Comparison of ENCODE assay signal across 7 cellular contexts in the genomic region with DNA sequence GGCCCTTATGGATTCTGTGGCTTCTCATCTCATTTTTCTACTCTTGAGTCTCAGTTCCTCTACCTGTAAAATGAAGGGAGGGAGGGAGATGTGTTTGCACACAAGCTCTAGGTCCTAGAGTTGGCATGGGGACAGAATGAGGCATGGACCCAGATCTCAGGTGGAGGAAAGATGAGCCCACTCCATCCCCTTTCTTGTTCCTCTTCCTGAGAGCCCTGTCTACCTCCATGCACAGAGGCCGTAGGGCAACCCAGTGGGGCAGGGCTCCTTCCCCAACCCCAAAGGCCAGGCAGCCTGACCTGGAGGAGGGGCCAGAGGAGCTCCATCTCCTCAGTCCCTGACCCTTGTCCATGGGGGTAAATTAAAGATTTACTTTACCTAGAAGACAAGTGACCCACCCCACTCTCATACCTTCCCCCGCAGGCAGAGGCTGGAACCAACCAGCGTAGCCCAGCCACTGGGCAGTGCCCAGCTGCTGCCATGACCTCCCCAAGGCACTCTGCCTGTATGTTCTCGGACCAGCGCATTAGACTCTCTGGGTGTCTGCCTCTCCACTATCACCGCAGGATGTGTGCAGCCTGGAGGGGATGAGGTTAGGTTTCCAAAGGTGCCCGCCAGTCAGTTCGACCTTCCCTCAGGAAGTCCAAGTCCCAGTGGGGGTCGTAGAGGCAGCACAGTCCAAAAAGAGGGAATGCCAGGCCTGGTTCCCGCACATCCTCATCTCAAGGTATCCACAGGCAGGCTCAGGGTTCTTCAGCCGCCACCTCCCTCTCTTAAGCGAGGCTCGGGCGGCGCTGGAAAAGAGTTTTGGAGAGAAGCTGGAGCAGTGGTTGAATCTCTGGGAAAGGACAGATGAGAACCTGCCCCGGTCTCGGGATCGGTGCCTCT. TPM values are rescaled to one million over a fixed set of nuclear protein-coding genes. Genes with fewer than 3 reads are reported as not detected.
DNase-seq lines count a peak whose midpoint lies in the region; ATAC-seq and FAIRE-seq lines count a peak whose summit lies in the region.

No MANE protein-coding gene starts in this region.

- DNase-seq in GM19239 (ENCODE audit: insufficient read length, low spot score) (peak; percentile 12), NT2/D1 (ENCODE audit: low read depth, low spot score) (no peak), NCI-H2081 treated with DMSO at 0.1 percent for 48 hours (lab: John Stamatoyannopoulos, UW) (no peak)
- no peak for DNase-seq in naive thymus-derived CD4-positive, alpha-beta T cell
- no peak for DNase-seq in activated CD8-positive, alpha-beta memory T cell treated with anti-CD3 and anti-CD28 coated beads, Interleukin-2, amount 50 U/mL, for 4 hours

- H3K9me3 ChIP-seq in NT2/D1 (ENCODE audit: insufficient read depth, low read length) (no peaks in the 10 kb centered on the region), duodenal mucosa (ENCODE audit: control insufficient read depth in 1 of 2, low read length in 2 of 2) (no peaks in the 10 kb centered on the region)
- no peaks in the 10 kb centered on the region for H3K9me3 ChIP-seq in naive thymus-derived CD4-positive, alpha-beta T cell (ENCODE audit: control insufficient read depth in 2 of 3, low read length in 3 of 3)

- H3K4me3 Mint-ChIP-seq in naive thymus-derived CD4-positive, alpha-beta T cell, result peak overlapping the region; percentile 81 to 92 (median 88)

- peak overlapping the region; percentile 89 for H3K27ac ChIP-seq in duodenal mucosa (ENCODE audit: low read depth, low read length)
- H3K27ac ChIP-seq in naive thymus-derived CD4-positive, alpha-beta T cell (ENCODE audit: low read depth, low read length), result peak overlapping the region; percentile 90

- H3K4me1 Mint-ChIP-seq in naive thymus-derived CD4-positive, alpha-beta T cell, result peaks cover 26 to 43% (median 38%) of the 10 kb centered on the region in 7 donors

- H3K9ac ChIP-seq in NT2/D1 (ENCODE audit: insufficient read length, low read depth) (peak overlapping the region; percentile 97), duodenal mucosa (ENCODE audit: low read depth in 1 of 2, low read length in 2 of 2) (peak overlapping the region; percentile 68 to 93)

- H3K4me1 ChIP-seq in NT2/D1 (ENCODE audit: insufficient read depth, insufficient read length), result peaks cover 23% of the 10 kb centered on the region
- H3K4me1 ChIP-seq in duodenal mucosa (ENCODE audit: control insufficient read depth in 1 of 2, insufficient read depth in 2 of 2, low read length in 2 of 2), result peaks cover 54 to 58% of the 10 kb centered on the region in 2 donors
- peaks cover 13 to 39% of the 10 kb centered on the region in 2 donors for H3K4me1 ChIP-seq in naive thymus-derived CD4-positive, alpha-beta T cell (ENCODE audit: control insufficient read depth in 2 of 2, insufficient read depth in 2 of 2, low read length in 2 of 2)

- no peaks in the 10 kb centered on the region for H3K9me3 Mint-ChIP-seq in naive thymus-derived CD4-positive, alpha-beta T cell

- peak overlapping the region; percentile 81 for H3K4me3 ChIP-seq in NT2/D1 (ENCODE audit: insufficient read length, low read depth)
- peak overlapping the region; percentile 87 to 93 for H3K4me3 ChIP-seq in duodenal mucosa (ENCODE audit: low read depth in 1 of 2, low read length in 2 of 2)
- peak overlapping the region; percentile 87 for H3K4me3 ChIP-seq in naive thymus-derived CD4-positive, alpha-beta T cell (ENCODE audit: low read length)

- peak overlapping the region in 8 of 9 donors; percentile 28 to 90 (median 72) for H3K27ac Mint-ChIP-seq in naive thymus-derived CD4-positive, alpha-beta T cell

- H3K36me3 ChIP-seq in NT2/D1 (ENCODE audit: insufficient read depth, insufficient read length, low read length) (peaks cover 47% of the 10 kb centered on the region), duodenal mucosa (ENCODE audit: control insufficient read depth in 1 of 2, insufficient read depth in 2 of 2, low read length in 2 of 2) (peaks cover 7 to 20% of the 10 kb centered on the region in 2 donors)
- peaks cover 0 to 3% (median 0%) of the 10 kb centered on the region in 3 experiments for H3K36me3 ChIP-seq in naive thymus-derived CD4-positive, alpha-beta T cell (ENCODE audit: control insufficient read depth in 2 of 3, insufficient read depth in 3 of 3, low read length in 3 of 3)

- FAIRE-seq in GM19239 (lab: Jason Lieb, UNC), result peak; percentile 88

- H3K27me3 ChIP-seq in NT2/D1 (ENCODE audit: insufficient read depth, insufficient read length), result no peaks in the 10 kb centered on the region
- H3K27me3 ChIP-seq in duodenal mucosa (ENCODE audit: control insufficient read depth in 1 of 2, insufficient read depth in 2 of 2, low read length in 2 of 2), result no peaks in the 10 kb centered on the region
- no peaks in the 10 kb centered on the region for H3K27me3 ChIP-seq in naive thymus-derived CD4-positive, alpha-beta T cell (ENCODE audit: control insufficient read depth in 2 of 2, insufficient read depth in 2 of 2, low read length in 2 of 2)

- intact Hi-C loops in naive thymus-derived CD4-positive, alpha-beta T cell (cut with micrococcal nuclease), result loop anchor here (1.0 to 10.0 kb wide), 19 partner anchors 23 to 797 kb away; partner anchors contain the start of genes LIMK2 (in 2 of the 2), SELENOM (in 2 of the 2), CASTOR1 (in 1 of the 2) and DEPDC5 (in 1 of the 2)

- POLR2A ChIA-PET in naive thymus-derived CD4-positive, alpha-beta T cell (lab: Charles Lee), result interaction anchor here (0.5 to 5.3 kb wide), 21 partner anchors 15 to 211 kb away, joined by 3 to 31 read pairs (median 5); partner anchors contain the start of genes MORC2, PIK3IP1, SELENOM and TUG1

- no peaks in the 10 kb centered on the region for H3K27me3 Mint-ChIP-seq in naive thymus-derived CD4-positive, alpha-beta T cell

- no peak for ATAC-seq in naive thymus-derived CD4-positive, alpha-beta T cell
- ATAC-seq in HG02970 (IDR thresholded peaks at IDR 0.05; ENCODE audit: low FRiP score, unreplicated experiment), result no peak

- no peaks in the 10 kb centered on the region for H3K36me3 Mint-ChIP-seq in naive thymus-derived CD4-positive, alpha-beta T cell

- CTCF ChIA-PET in naive thymus-derived CD4-positive, alpha-beta T cell (lab: Charles Lee), result interaction anchor here (0.6 to 8.1 kb wide), 22 partner anchors 10 to 451 kb away, joined by 3 to 59 read pairs (median 4); partner anchors contain the start of genes SELENOM and SLC35E4

RNA-seq across cellular contexts. Expression of gene SMTN, which starts 3.0 kb away (rescaled TPM):
- 10 to 100 TPM in 1 of 5 experiments, 1 to 10 TPM in 4; 3.1 to 14.9 (median 6.2) TPM for total RNA-seq in naive thymus-derived CD4-positive, alpha-beta T cell
- polyA plus RNA-seq in naive thymus-derived CD4-positive, alpha-beta T cell, result 1 to 10 TPM; 1.1 to 3.9 TPM

RNA-seq across cellular contexts. Expression of gene SELENOM, which starts 23.2 kb away (rescaled TPM):
- 10 to 100 TPM in 4 of 5 experiments, 1 to 10 TPM in 1; 9.1 to 71.5 (median 68.6) TPM for total RNA-seq in naive thymus-derived CD4-positive, alpha-beta T cell
- polyA plus RNA-seq in naive thymus-derived CD4-positive, alpha-beta T cell, result 100 to 1,000 TPM; 129 to 175 TPM

RNA-seq across cellular contexts. Expression of gene INPP5J, which starts 38.6 kb away (rescaled TPM):
- total RNA-seq in naive thymus-derived CD4-positive, alpha-beta T cell, result under 1 TPM in 4 of 5 experiments, not detected in 1; 0.24 to 0.81 (median 0.51) TPM
- polyA plus RNA-seq in naive thymus-derived CD4-positive, alpha-beta T cell, result not detected

RNA-seq across cellular contexts. Expression of gene PLA2G3, which starts 56.1 kb away (rescaled TPM):
- total RNA-seq in naive thymus-derived CD4-positive, alpha-beta T cell, result not detected
- polyA plus RNA-seq in naive thymus-derived CD4-positive, alpha-beta T cell, result not detected
